Comparison of ENCODE assay signal across 1 cellular context in the genomic region with DNA sequence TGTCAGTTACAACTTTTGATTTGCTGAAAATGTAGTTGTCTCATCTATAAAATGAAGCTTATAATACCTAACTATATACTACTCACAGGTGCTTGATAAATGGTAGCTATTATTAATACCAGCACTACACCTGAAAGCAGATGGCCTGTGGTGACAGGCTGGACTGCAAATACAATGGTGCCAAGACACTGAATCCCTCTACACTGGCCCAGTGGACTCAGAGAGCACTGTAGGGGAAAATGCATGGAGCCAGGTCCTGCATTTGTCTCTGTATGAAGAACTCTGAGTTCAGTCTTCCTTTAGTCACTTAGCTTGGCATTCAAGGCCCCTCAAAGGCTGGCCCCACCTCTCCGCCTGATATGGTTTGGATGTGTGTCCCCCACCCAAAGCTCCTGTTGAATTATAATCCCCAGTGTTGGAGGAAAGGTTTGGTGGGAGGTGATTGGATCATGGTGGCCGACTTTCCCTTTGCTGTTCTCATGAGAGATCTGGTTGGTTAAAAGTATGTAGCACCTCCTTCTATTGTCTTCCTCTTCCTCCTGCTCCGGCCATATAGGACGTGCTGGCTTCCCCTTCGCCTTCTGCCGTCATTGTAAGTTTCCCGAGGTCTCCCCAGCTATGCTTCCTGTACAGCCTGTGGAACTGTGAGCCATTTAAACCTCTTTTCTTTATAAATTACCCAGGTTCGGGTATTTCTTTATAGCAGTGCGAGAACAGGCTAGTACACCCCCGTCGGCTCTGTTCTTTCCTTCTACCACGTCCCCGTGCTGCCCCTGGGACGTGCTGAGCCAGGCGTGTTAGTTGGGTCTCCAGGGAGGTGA.
TF ChIP-seq lines count a peak whose summit lies in the region.

No MANE protein-coding gene starts in this region.

TF ChIP-seq in SK-N-SH, 30 proteins besides CTCF, POLR2A, EP300 and RAD21 (continued from another document):
- TF ChIP-seq, protein P1, sequence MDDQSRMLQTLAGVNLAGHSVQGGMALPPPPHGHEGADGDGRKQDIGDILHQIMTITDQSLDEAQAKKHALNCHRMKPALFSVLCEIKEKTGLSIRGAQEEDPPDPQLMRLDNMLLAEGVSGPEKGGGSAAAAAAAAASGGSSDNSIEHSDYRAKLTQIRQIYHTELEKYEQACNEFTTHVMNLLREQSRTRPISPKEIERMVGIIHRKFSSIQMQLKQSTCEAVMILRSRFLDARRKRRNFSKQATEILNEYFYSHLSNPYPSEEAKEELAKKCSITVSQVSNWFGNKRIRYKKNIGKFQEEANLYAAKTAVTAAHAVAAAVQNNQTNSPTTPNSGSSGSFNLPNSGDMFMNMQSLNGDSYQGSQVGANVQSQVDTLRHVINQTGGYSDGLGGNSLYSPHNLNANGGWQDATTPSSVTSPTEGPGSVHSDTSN (IDR thresholded peaks at IDR 0.05): no peak
- TF ChIP-seq, protein P2, sequence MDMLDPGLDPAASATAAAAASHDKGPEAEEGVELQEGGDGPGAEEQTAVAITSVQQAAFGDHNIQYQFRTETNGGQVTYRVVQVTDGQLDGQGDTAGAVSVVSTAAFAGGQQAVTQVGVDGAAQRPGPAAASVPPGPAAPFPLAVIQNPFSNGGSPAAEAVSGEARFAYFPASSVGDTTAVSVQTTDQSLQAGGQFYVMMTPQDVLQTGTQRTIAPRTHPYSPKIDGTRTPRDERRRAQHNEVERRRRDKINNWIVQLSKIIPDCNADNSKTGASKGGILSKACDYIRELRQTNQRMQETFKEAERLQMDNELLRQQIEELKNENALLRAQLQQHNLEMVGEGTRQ (IDR thresholded peaks at IDR 0.05; ENCODE audit: borderline replicate concordance, low read depth, low read length): no peak
- TF ChIP-seq RCOR1 (IDR thresholded peaks at IDR 0.05; ENCODE audit: low read length) (no peak), NRF1 (IDR thresholded peaks at IDR 0.05; ENCODE audit: low read depth, low read length) (no peak), RXRA (IDR thresholded peaks at IDR 0.05; ENCODE audit: borderline replicate concordance, low read depth) (no peak), TCF12 (IDR thresholded peaks at IDR 0.05) (no peak), TEAD4 (IDR thresholded peaks at IDR 0.05; ENCODE audit: borderline replicate concordance, insufficient read depth) (no peak), FOSL2 (IDR thresholded peaks at IDR 0.05; ENCODE audit: borderline replicate concordance, low read depth) (no peak), EZH2phosphoT487 (IDR thresholded peaks at IDR 0.05; ENCODE audit: borderline replicate concordance, low read depth) (no peak), TAF1 (IDR thresholded peaks at IDR 0.05; ENCODE audit: borderline replicate concordance, low read depth, low read length) (no peak)
- TF ChIP-seq, protein P3, sequence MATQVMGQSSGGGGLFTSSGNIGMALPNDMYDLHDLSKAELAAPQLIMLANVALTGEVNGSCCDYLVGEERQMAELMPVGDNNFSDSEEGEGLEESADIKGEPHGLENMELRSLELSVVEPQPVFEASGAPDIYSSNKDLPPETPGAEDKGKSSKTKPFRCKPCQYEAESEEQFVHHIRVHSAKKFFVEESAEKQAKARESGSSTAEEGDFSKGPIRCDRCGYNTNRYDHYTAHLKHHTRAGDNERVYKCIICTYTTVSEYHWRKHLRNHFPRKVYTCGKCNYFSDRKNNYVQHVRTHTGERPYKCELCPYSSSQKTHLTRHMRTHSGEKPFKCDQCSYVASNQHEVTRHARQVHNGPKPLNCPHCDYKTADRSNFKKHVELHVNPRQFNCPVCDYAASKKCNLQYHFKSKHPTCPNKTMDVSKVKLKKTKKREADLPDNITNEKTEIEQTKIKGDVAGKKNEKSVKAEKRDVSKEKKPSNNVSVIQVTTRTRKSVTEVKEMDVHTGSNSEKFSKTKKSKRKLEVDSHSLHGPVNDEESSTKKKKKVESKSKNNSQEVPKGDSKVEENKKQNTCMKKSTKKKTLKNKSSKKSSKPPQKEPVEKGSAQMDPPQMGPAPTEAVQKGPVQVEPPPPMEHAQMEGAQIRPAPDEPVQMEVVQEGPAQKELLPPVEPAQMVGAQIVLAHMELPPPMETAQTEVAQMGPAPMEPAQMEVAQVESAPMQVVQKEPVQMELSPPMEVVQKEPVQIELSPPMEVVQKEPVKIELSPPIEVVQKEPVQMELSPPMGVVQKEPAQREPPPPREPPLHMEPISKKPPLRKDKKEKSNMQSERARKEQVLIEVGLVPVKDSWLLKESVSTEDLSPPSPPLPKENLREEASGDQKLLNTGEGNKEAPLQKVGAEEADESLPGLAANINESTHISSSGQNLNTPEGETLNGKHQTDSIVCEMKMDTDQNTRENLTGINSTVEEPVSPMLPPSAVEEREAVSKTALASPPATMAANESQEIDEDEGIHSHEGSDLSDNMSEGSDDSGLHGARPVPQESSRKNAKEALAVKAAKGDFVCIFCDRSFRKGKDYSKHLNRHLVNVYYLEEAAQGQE (IDR thresholded peaks at IDR 0.05; ENCODE audit: low read depth, low read length): no peak
TF ChIP-seq in SK-N-SH: peak in this region for 0.
